Comparison of ENCODE assay signal across 8 cellular contexts in genomic region chr2:174486614-174487535, GRCh38. TPM values are rescaled to one million over a fixed set of nuclear protein-coding genes. Genes with fewer than 3 reads are reported as not detected.
DNase-seq lines count a peak whose midpoint lies in the region; ATAC-seq and TF ChIP-seq lines count a peak whose summit lies in the region.

Gene GPR155, minus strand, starts transcription at chr2:174487029. Its CDS starts 5,073 bp downstream, at chr2:174481956.

- no peak for TF ChIP-seq EP300 in SK-N-SH (IDR thresholded peaks at IDR 0.05; ENCODE audit: borderline replicate concordance in 1 of 2, low read depth in 1 of 2, low read length in 1 of 2)

- peaks cover 4% of the 10 kb centered on the region in 2 experiments; a peak in 2 of 4 replicates for H3K4me1 ChIP-seq in SK-N-SH (ENCODE audit: control insufficient read depth in 1 of 2, insufficient read depth in 2 of 2, low read depth in 1 of 2, low read length in 1 of 2)
- H3K4me1 ChIP-seq in testis, result peaks cover 7% of the 10 kb centered on the region

- H3K4me1 Mint-ChIP-seq in activated naive CD4-positive, alpha-beta T cell treated with anti-CD3 and anti-CD28 coated beads, Interleukin-2, amount 50 U/mL, for 24 hours, result peaks cover 61% of the 10 kb centered on the region

- H3K9me3 ChIP-seq in SK-N-SH (no peaks in the 10 kb centered on the region), testis (no peaks in the 10 kb centered on the region)

- H3K79me2 ChIP-seq in SK-N-SH (ENCODE audit: insufficient read depth), result no peaks in the 10 kb centered on the region

- H3K4me2 ChIP-seq in SK-N-SH, result peak within 1 kb of the TSS; percentile 88

- no peaks in the 10 kb centered on the region for H3K9me2 ChIP-seq in SK-N-SH

- peak within 1 kb of the TSS; percentile 72 for H3K9ac ChIP-seq in SK-N-SH

- ATAC-seq in HG02571 (IDR thresholded peaks at IDR 0.05; ENCODE audit: unreplicated experiment) (peak; percentile 76), omental fat pad (ENCODE audit: low FRiP score) (peak; percentile 100)

- H3K27ac Mint-ChIP-seq in activated naive CD4-positive, alpha-beta T cell treated with anti-CD3 and anti-CD28 coated beads, Interleukin-2, amount 50 U/mL, for 24 hours, result peak within 1 kb of the TSS; percentile 96

- H3F3A ChIP-seq in SK-N-SH (replicated peaks; ENCODE audit: insufficient read depth), result no peaks in the 10 kb centered on the region

- intact Hi-C loops in testis (cut with DNase I; ENCODE audit: low total_unique reads), result no loop called here

- H2AFZ ChIP-seq in SK-N-SH (ENCODE audit: low read depth), result peak within 1 kb of the TSS; percentile 99

- H3K4me3 Mint-ChIP-seq in activated naive CD4-positive, alpha-beta T cell treated with anti-CD3 and anti-CD28 coated beads, Interleukin-2, amount 50 U/mL, for 24 hours, result peak within 1 kb of the TSS; percentile 98

- no peaks in the 10 kb centered on the region for H4K20me1 ChIP-seq in SK-N-SH (ENCODE audit: insufficient read depth)

- no peaks in the 10 kb centered on the region for H3K9me3 Mint-ChIP-seq in activated naive CD4-positive, alpha-beta T cell treated with anti-CD3 and anti-CD28 coated beads, Interleukin-2, amount 50 U/mL, for 24 hours

- H3K36me3 ChIP-seq in SK-N-SH (replicated peaks in 1 of 2; ENCODE audit: control insufficient read depth in 1 of 2, insufficient read depth in 2 of 2, low read length in 1 of 2), result peaks cover 0 to 1% of the 10 kb centered on the region in 2 experiments
- H3K36me3 ChIP-seq in testis (ENCODE audit: low read depth, missing control alignments), result no peaks in the 10 kb centered on the region

- POLR2A ChIA-PET in SK-N-SH (lab: Yijun Ruan, JAX), result no interaction called here

- DNase-seq in NB4 (ENCODE audit: low read depth) (peak; percentile 99), SK-N-SH (peak; percentile 98), glomerular visceral epithelial cell (ENCODE audit: extremely low spot score) (peak; percentile 100), omental fat pad (ENCODE audit: low spot score) (peak; percentile 95), testis (peak; percentile 100)

- H3K4me3 ChIP-seq in GM08714 (ENCODE audit: low read length) (peak within 1 kb of the TSS; percentile 88), NB4 (ENCODE audit: low read depth, low read length) (peak within 1 kb of the TSS; percentile 90), SK-N-SH (ENCODE audit: low read depth in 2 of 2, low read length in 1 of 2) (peak within 1 kb of the TSS; percentile 93 to 95), testis (peak within 1 kb of the TSS; percentile 72 to 93)

- peak within 1 kb of the TSS; percentile 72 to 95 for H3K27ac ChIP-seq in SK-N-SH (ENCODE audit: low read depth in 2 of 2, low read length in 1 of 2)
- H3K27ac ChIP-seq in testis, result peak within 1 kb of the TSS; percentile 75 to 82

- H3K36me3 Mint-ChIP-seq in activated naive CD4-positive, alpha-beta T cell treated with anti-CD3 and anti-CD28 coated beads, Interleukin-2, amount 50 U/mL, for 24 hours, result peaks cover 3% of the 10 kb centered on the region

- TF ChIP-seq POLR2A in NB4 (IDR thresholded peaks at IDR 0.05; ENCODE audit: extremely low read depth, insufficient read length) (peak; percentile 41), testis (IDR thresholded peaks at IDR 0.05) (no peak)

- H3K27me3 ChIP-seq in SK-N-SH (ENCODE audit: insufficient read depth), result no peaks in the 10 kb centered on the region
- no peaks in the 10 kb centered on the region for H3K27me3 ChIP-seq in testis

- CTCF ChIA-PET in SK-N-SH (lab: Yijun Ruan, JAX), result interaction anchor here (0.5 to 5.0 kb wide), 6 partner anchors 14 to 213 kb away, joined by 3 to 24 read pairs (median 4); no protein-coding TSS in a partner anchor

- 2% methylated on average over 19 of the region's 72 CpGs for WGBS in SK-N-SH (ENCODE audit: low lambda C conversion rate)
- 1 to 2% methylated on average over 14 to 48 of the region's 72 CpGs for WGBS in testis, 2 donors

- no peaks in the 10 kb centered on the region for H3K27me3 Mint-ChIP-seq in activated naive CD4-positive, alpha-beta T cell treated with anti-CD3 and anti-CD28 coated beads, Interleukin-2, amount 50 U/mL, for 24 hours

- TF ChIP-seq CTCF in NB4 (IDR thresholded peaks at IDR 0.05; ENCODE audit: low read depth, low read length) (no peak), SK-N-SH (IDR thresholded peaks at IDR 0.05) (peak; percentile 21; the same call in 1 of the 2 replicates), omental fat pad (IDR thresholded peaks at IDR 0.05) (no peak), testis (IDR thresholded peaks at IDR 0.05) (no peak)

- no peak for TF ChIP-seq RAD21 in SK-N-SH (IDR thresholded peaks at IDR 0.05; ENCODE audit: low read length)

TF ChIP-seq in SK-N-SH, 30 proteins besides CTCF, POLR2A, EP300 and RAD21 (continues in another document):
- TF ChIP-seq TEAD4 (IDR thresholded peaks at IDR 0.05; ENCODE audit: borderline replicate concordance, insufficient read depth) (no peak), USF1 (IDR thresholded peaks at IDR 0.05; ENCODE audit: borderline replicate concordance, low read depth) (no peak), FOXJ3 (CRISPR knock-in tag; IDR thresholded peaks at IDR 0.05) (no peak), FOSL2 (IDR thresholded peaks at IDR 0.05; ENCODE audit: borderline replicate concordance, low read depth) (no peak), MEF2A (IDR thresholded peaks at IDR 0.05; ENCODE audit: borderline replicate concordance, low read depth) (no peak), TAF1 (IDR thresholded peaks at IDR 0.05; ENCODE audit: borderline replicate concordance, low read depth, low read length) (peak; percentile 84), TCF12 (IDR thresholded peaks at IDR 0.05) (0 out of 2 replicates have a peak, but pooled peaks have one; percentile 12), RFX5 (IDR thresholded peaks at IDR 0.05; ENCODE audit: low read length) (no peak), JUND (IDR thresholded peaks at IDR 0.05) (no peak), GATA2 (CRISPR knock-in tag; IDR thresholded peaks at IDR 0.05) (0 out of 2 replicates have a peak, but pooled peaks have one; percentile 13), RCOR1 (IDR thresholded peaks at IDR 0.05; ENCODE audit: low read length) (no peak), CHD2 (IDR thresholded peaks at IDR 0.05; ENCODE audit: low read length, partially characterized antibody) (peak; percentile 47), MXI1 (IDR thresholded peaks at IDR 0.05; ENCODE audit: low read depth, low read length) (peak; percentile 67), GABPA (IDR thresholded peaks at IDR 0.05; ENCODE audit: low read depth) (peak; percentile 80), NFIC (IDR thresholded peaks at IDR 0.05; ENCODE audit: borderline replicate concordance) (no peak), POLR2AphosphoS5 (IDR thresholded peaks at IDR 0.05; ENCODE audit: low read depth, low read length) (peak; percentile 96), NRF1 (IDR thresholded peaks at IDR 0.05; ENCODE audit: low read depth, low read length) (no peak), SIN3A (IDR thresholded peaks at IDR 0.05; ENCODE audit: borderline replicate concordance, low read depth, low read length) (peak; percentile 37; the same call in 1 of the 2 replicates), ELF1 (IDR thresholded peaks at IDR 0.05) (peak; percentile 52), FOXM1 (IDR thresholded peaks at IDR 0.05; ENCODE audit: low read depth) (no peak)
- TF ChIP-seq, protein P1, sequence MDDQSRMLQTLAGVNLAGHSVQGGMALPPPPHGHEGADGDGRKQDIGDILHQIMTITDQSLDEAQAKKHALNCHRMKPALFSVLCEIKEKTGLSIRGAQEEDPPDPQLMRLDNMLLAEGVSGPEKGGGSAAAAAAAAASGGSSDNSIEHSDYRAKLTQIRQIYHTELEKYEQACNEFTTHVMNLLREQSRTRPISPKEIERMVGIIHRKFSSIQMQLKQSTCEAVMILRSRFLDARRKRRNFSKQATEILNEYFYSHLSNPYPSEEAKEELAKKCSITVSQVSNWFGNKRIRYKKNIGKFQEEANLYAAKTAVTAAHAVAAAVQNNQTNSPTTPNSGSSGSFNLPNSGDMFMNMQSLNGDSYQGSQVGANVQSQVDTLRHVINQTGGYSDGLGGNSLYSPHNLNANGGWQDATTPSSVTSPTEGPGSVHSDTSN (IDR thresholded peaks at IDR 0.05), result no peak
- TF ChIP-seq, protein P2, sequence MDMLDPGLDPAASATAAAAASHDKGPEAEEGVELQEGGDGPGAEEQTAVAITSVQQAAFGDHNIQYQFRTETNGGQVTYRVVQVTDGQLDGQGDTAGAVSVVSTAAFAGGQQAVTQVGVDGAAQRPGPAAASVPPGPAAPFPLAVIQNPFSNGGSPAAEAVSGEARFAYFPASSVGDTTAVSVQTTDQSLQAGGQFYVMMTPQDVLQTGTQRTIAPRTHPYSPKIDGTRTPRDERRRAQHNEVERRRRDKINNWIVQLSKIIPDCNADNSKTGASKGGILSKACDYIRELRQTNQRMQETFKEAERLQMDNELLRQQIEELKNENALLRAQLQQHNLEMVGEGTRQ (IDR thresholded peaks at IDR 0.05; ENCODE audit: borderline replicate concordance, low read depth, low read length), result no peak
- TF ChIP-seq, protein P3, sequence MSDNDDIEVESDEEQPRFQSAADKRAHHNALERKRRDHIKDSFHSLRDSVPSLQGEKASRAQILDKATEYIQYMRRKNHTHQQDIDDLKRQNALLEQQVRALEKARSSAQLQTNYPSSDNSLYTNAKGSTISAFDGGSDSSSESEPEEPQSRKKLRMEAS (IDR thresholded peaks at IDR 0.05; ENCODE audit: low read depth), result peak; percentile 57; the same call in 1 of the 2 replicates

RNA-seq across cellular contexts. Expression of gene GPR155, which starts in this region (rescaled TPM):
- polyA plus RNA-seq in SK-N-SH (2012; rRNA removed) (3.5 and 7.8 TPM in 2 replicates), testis (ENCODE audit: insufficient read depth, low read depth, low replicate concordance) (4.0 TPM)
- polyA plus RNA-seq in SK-N-SH (2012; cell fraction: cytosol; rRNA removed), result 5.6 and 5.7 TPM in 2 replicates
- polyA plus RNA-seq in SK-N-SH (2012; cell fraction: nucleus; rRNA removed), result 2.6 and 5.9 TPM in 2 replicates
- total RNA-seq in omental fat pad (1 to 10 TPM; 3.6 to 8.0 (median 6.2) TPM), testis (1 to 10 TPM; 2.5 to 3.6 TPM)

Comparison
In these comparisons a context has a peak if more than half of its experiments do, and no peak if none do; other contexts are left out.
1. Peak in every context shown above with its lines: DNase-seq, ATAC-seq, H3K4me3 ChIP-seq and H3K27ac ChIP-seq.